9 cellular contexts compared by ENCODE assay signal in genomic region chr17:7176870-7177209, GRCh38. TPM values are rescaled to one million over a fixed set of nuclear protein-coding genes. Genes with fewer than 3 reads are reported as not detected.
DNase-seq lines count a peak whose midpoint lies in the region; ATAC-seq and TF ChIP-seq lines count a peak whose summit lies in the region.
"Had no signal": no experiment of that assay in that cellular context is flagged by ENCODE, and none has a peak within 500 bp of the region (broad histone marks: within the 10 kb centered on the region; RNA-seq: fewer than 3 reads in every experiment).

No MANE protein-coding gene starts in this region.

- WGBS in smooth muscle cell (ENCODE audit: low lambda C conversion rate), result 1% methylated on average over 11 of the region's 17 CpGs

- DNase-seq in NCI-H1417 (lab: John Stamatoyannopoulos, UW), result peak in 2 of 3 experiments; percentile 16 to 41
- no peak for DNase-seq in NCI-H1417 treated with DMSO at 0.1 percent for 48 hours (lab: John Stamatoyannopoulos, UW)
- no peak for DNase-seq in smooth muscle cell (lab: John Stamatoyannopoulos, UW; ENCODE audit: unreplicated experiment)
- DNase-seq in activated naive CD4-positive, alpha-beta T cell treated with anti-CD3 and anti-CD28 coated beads, Interleukin-2, amount 50 U/mL, for 16 hours, result no peak
- no peak for DNase-seq in ecto neural progenitor cell (ENCODE audit: low spot score)

- no peak for ATAC-seq in HG02973 (IDR thresholded peaks at IDR 0.05; ENCODE audit: unreplicated experiment)

- no peaks in the 10 kb centered on the region for H3K79me2 ChIP-seq in smooth muscle cell (ENCODE audit: low read depth)

- H3K27me3 ChIP-seq in smooth muscle cell (ENCODE audit: low read depth), result no peaks in the 10 kb centered on the region

- H3K27ac ChIP-seq in angular gyrus (ENCODE audit: low read depth, low read length), result peak overlapping the region; percentile 2
- H3K27ac ChIP-seq in smooth muscle cell (ENCODE audit: low read depth), result no peak overlapping the region
- H3K27ac ChIP-seq: psoas muscle had no signal

- peak overlapping the region; percentile 73 for H3K9ac ChIP-seq in smooth muscle cell (ENCODE audit: low read depth)

- no peaks in the 10 kb centered on the region for H3F3A ChIP-seq in smooth muscle cell (ENCODE audit: low read depth)

- no peak overlapping the region for H2AFZ ChIP-seq in smooth muscle cell (ENCODE audit: low read depth)

- no peaks in the 10 kb centered on the region for H3K4me1 ChIP-seq in smooth muscle cell (ENCODE audit: low read depth)

- H3K4me3 ChIP-seq in iPS-18c (ENCODE audit: insufficient read depth, low read depth, low read length) (peak overlapping the region; percentile 71), smooth muscle cell (peak overlapping the region; percentile 59)

- peak overlapping the region; percentile 90 for H3K4me2 ChIP-seq in smooth muscle cell

- H3K36me3 ChIP-seq in smooth muscle cell (ENCODE audit: low read depth), result no peaks in the 10 kb centered on the region

- no peaks in the 10 kb centered on the region for H4K20me1 ChIP-seq in smooth muscle cell (ENCODE audit: low read depth)

- H3K9me3 ChIP-seq in iPS-18c (ENCODE audit: control insufficient read depth, insufficient read depth, low read length), result peaks cover 2% of the 10 kb centered on the region
- H3K9me3 ChIP-seq in smooth muscle cell (replicated peaks; ENCODE audit: low read depth), result no peaks in the 10 kb centered on the region
- H3K9me3 ChIP-seq: psoas muscle had no signal

- TF ChIP-seq CTCF in smooth muscle cell (IDR thresholded peaks at IDR 0.05; ENCODE audit: borderline replicate concordance, insufficient read depth, poor library complexity, severe bottlenecking), result no peak

RNA-seq across cellular contexts. Expression of gene ASGR1, which starts 2.3 kb away (rescaled TPM):
- 1.2 and 3.6 TPM in 2 replicates for total RNA-seq in smooth muscle cell
- 4.2 and 11.0 TPM in 2 replicates for polyA plus RNA-seq in smooth muscle cell

RNA-seq across cellular contexts. Expression of gene DLG4, which starts 42.8 kb away (rescaled TPM):
- total RNA-seq in smooth muscle cell, result 9.4 and 12.3 TPM in 2 replicates
- polyA plus RNA-seq in smooth muscle cell, result 2.3 and 4.2 TPM in 2 replicates

RNA-seq across cellular contexts. Expression of gene ACADVL, which starts 42.9 kb away (rescaled TPM):
- 136 and 185 TPM in 2 replicates for total RNA-seq in smooth muscle cell
- polyA plus RNA-seq in smooth muscle cell, result 331 and 541 TPM in 2 replicates

RNA-seq across cellular contexts. Expression of gene DVL2, which starts 57.5 kb away (rescaled TPM):
- total RNA-seq in smooth muscle cell, result 26.1 and 31.8 TPM in 2 replicates
- 46.7 and 49.6 TPM in 2 replicates for polyA plus RNA-seq in smooth muscle cell

Comparison
In these comparisons a context has a peak if more than half of its experiments do, and no peak if none do; other contexts are left out.
1. DNase-seq: peak in NCI-H1417 (2 of 3); none in NCI-H1417 treated with DMSO at 0.1 percent for 48 hours (single experiment), smooth muscle cell (single experiment), activated naive CD4-positive, alpha-beta T cell treated with anti-CD3 and anti-CD28 coated beads, Interleukin-2, amount 50 U/mL, for 16 hours (single experiment) and ecto neural progenitor cell (single experiment).